In genomic region chr12:121888083-121888477, GRCh38 we compare ENCODE assay signal across 7 cellular contexts. TPM values are rescaled to one million over a fixed set of nuclear protein-coding genes. Genes with fewer than 3 reads are reported as not detected.
DNase-seq lines count a peak whose midpoint lies in the region; ATAC-seq and TF ChIP-seq lines count a peak whose summit lies in the region.

No MANE protein-coding gene starts in this region.

- H3K36me3 Mint-ChIP-seq in HFFc6 (ENCODE audit: low read depth) = peaks cover 15% of the 10 kb centered on the region
- peaks cover 22% of the 10 kb centered on the region for H3K36me3 Mint-ChIP-seq in activated T-helper 2 cell treated with anti-CD3 and anti-CD28 coated beads, Interferon-gamma antibody, Interleukin-2, Interleukin-4, amounts not matched to agents 10 μg/mL and 5 μg/mL and 100 μg/mL, durations not matched to agents 14 hours and 24 hours and 36 hours (ENCODE audit: low read depth)
- H3K36me3 Mint-ChIP-seq in stimulated activated memory B cell treated with anti-CD40 and anti-IgM and Interleukin-4, amounts not matched to agents 10 μg/mL and 1 μg/mL and 100 μg/mL, for 72 hours = no peaks in the 10 kb centered on the region

- no peaks in the 10 kb centered on the region for H3K9me3 ChIP-seq in iPS-18a (ENCODE audit: control insufficient read depth, low read depth, low read length)

- peak overlapping the region; percentile 99 for H3K27ac Mint-ChIP-seq in HFFc6
- peak overlapping the region; percentile 99 for H3K27ac Mint-ChIP-seq in activated T-helper 2 cell treated with anti-CD3 and anti-CD28 coated beads, Interferon-gamma antibody, Interleukin-2, Interleukin-4, amounts not matched to agents 10 μg/mL and 5 μg/mL and 100 μg/mL, durations not matched to agents 14 hours and 24 hours and 36 hours
- peak overlapping the region; percentile 97 for H3K27ac Mint-ChIP-seq in stimulated activated memory B cell treated with anti-CD40 and anti-IgM and Interleukin-4, amounts not matched to agents 10 μg/mL and 1 μg/mL and 100 μg/mL, for 72 hours

- H3K4me1 Mint-ChIP-seq in HFFc6 (ENCODE audit: low read depth) = peaks cover 29% of the 10 kb centered on the region
- H3K4me1 Mint-ChIP-seq in activated T-helper 2 cell treated with anti-CD3 and anti-CD28 coated beads, Interferon-gamma antibody, Interleukin-2, Interleukin-4, amounts not matched to agents 10 μg/mL and 5 μg/mL and 100 μg/mL, durations not matched to agents 14 hours and 24 hours and 36 hours (ENCODE audit: low read depth) = peaks cover 16% of the 10 kb centered on the region
- peaks cover 12% of the 10 kb centered on the region for H3K4me1 Mint-ChIP-seq in stimulated activated memory B cell treated with anti-CD40 and anti-IgM and Interleukin-4, amounts not matched to agents 10 μg/mL and 1 μg/mL and 100 μg/mL, for 72 hours

- H3K4me3 ChIP-seq in iPS-18a (ENCODE audit: low read length) = peak overlapping the region; percentile 74

- no peak for TF ChIP-seq CTCF in HFFc6 (IDR thresholded peaks at IDR 0.05)

- peaks cover 3% of the 10 kb centered on the region for H3K4me1 ChIP-seq in iPS-18a (ENCODE audit: control insufficient read depth, low read depth, low read length)

- intact Hi-C loops in activated T-helper 2 cell treated with anti-CD3 and anti-CD28 coated beads, Interferon-gamma antibody, Interleukin-2, Interleukin-4, amounts not matched to agents 10 μg/mL and 5 μg/mL and 100 μg/mL, durations not matched to agents 14 hours and 24 hours and 36 hours (cut with micrococcal nuclease) = loop anchor here (1.0 to 10.0 kb wide), 5 partner anchors 31 to 173 kb away; partner anchors contain the start of genes CFAP251 and TMEM120B

- H3K9ac ChIP-seq in iPS-18a (ENCODE audit: low read length) = no peak overlapping the region

- no peak for ATAC-seq in stimulated activated memory B cell treated with anti-CD40 and anti-IgM and Interleukin-4, amounts not matched to agents 10 μg/mL and 1 μg/mL and 100 μg/mL, for 72 hours
- no peak for ATAC-seq in GM18520 (IDR thresholded peaks at IDR 0.05; ENCODE audit: unreplicated experiment)

- no peak for DNase-seq in HFFc6
- no peak for DNase-seq in activated T-helper 2 cell treated with anti-CD3 and anti-CD28 coated beads, Interferon-gamma antibody, Interleukin-2, Interleukin-4, amounts not matched to agents 10 μg/mL and 5 μg/mL and 100 μg/mL, durations not matched to agents 14 hours and 24 hours and 36 hours (ENCODE audit: low spot score)
- DNase-seq in retina = no peak
- no peak for DNase-seq in cerebellar cortex (ENCODE audit: low spot score)

- peaks cover 2% of the 10 kb centered on the region for H3K27me3 Mint-ChIP-seq in HFFc6 (ENCODE audit: insufficient read depth)
- peaks cover 5% of the 10 kb centered on the region for H3K27me3 Mint-ChIP-seq in activated T-helper 2 cell treated with anti-CD3 and anti-CD28 coated beads, Interferon-gamma antibody, Interleukin-2, Interleukin-4, amounts not matched to agents 10 μg/mL and 5 μg/mL and 100 μg/mL, durations not matched to agents 14 hours and 24 hours and 36 hours (ENCODE audit: low read depth)
- H3K27me3 Mint-ChIP-seq in stimulated activated memory B cell treated with anti-CD40 and anti-IgM and Interleukin-4, amounts not matched to agents 10 μg/mL and 1 μg/mL and 100 μg/mL, for 72 hours = no peaks in the 10 kb centered on the region

- peak overlapping the region; percentile 96 for H3K4me3 Mint-ChIP-seq in HFFc6
- H3K4me3 Mint-ChIP-seq in activated T-helper 2 cell treated with anti-CD3 and anti-CD28 coated beads, Interferon-gamma antibody, Interleukin-2, Interleukin-4, amounts not matched to agents 10 μg/mL and 5 μg/mL and 100 μg/mL, durations not matched to agents 14 hours and 24 hours and 36 hours (ENCODE audit: low read depth) = peak overlapping the region; percentile 99
- peak overlapping the region; percentile 100 for H3K4me3 Mint-ChIP-seq in stimulated activated memory B cell treated with anti-CD40 and anti-IgM and Interleukin-4, amounts not matched to agents 10 μg/mL and 1 μg/mL and 100 μg/mL, for 72 hours

- H3K36me3 ChIP-seq in iPS-18a (ENCODE audit: control insufficient read depth, low read depth, low read length) = no peaks in the 10 kb centered on the region

- H3K9me3 Mint-ChIP-seq in HFFc6 = no peaks in the 10 kb centered on the region; the same call in 1 of the 2 replicates
- no peaks in the 10 kb centered on the region for H3K9me3 Mint-ChIP-seq in activated T-helper 2 cell treated with anti-CD3 and anti-CD28 coated beads, Interferon-gamma antibody, Interleukin-2, Interleukin-4, amounts not matched to agents 10 μg/mL and 5 μg/mL and 100 μg/mL, durations not matched to agents 14 hours and 24 hours and 36 hours
- no peaks in the 10 kb centered on the region for H3K9me3 Mint-ChIP-seq in stimulated activated memory B cell treated with anti-CD40 and anti-IgM and Interleukin-4, amounts not matched to agents 10 μg/mL and 1 μg/mL and 100 μg/mL, for 72 hours

- peaks cover 10% of the 10 kb centered on the region for H3K27me3 ChIP-seq in iPS-18a (ENCODE audit: control insufficient read depth, insufficient read depth, low read length)

- no peak overlapping the region for H3K27ac ChIP-seq in iPS-18a (ENCODE audit: low read length)

RNA-seq across cellular contexts. Expression of gene PSMD9, which starts 0.5 kb away (rescaled TPM):
- 10 to 100 TPM; 63.4 to 84.7 (median 75.1) TPM for total RNA-seq in HFFc6 (2021; fragmentation: NEBNext Ultra II Directional; extraction: Animal tissue kit (Norgen Biotek cat#: 25700))
- total RNA-seq in activated T-helper 2 cell treated with anti-CD3 and anti-CD28 coated beads, Interferon-gamma antibody, Interleukin-2, Interleukin-4, amounts not matched to agents 10 μg/mL and 5 μg/mL and 100 μg/mL, durations not matched to agents 14 hours and 24 hours and 36 hours = 65.2 and 71.0 TPM in 2 replicates

RNA-seq across cellular contexts. Expression of gene HPD, which starts 29.4 kb away (rescaled TPM):
- total RNA-seq in HFFc6 (2021; fragmentation: NEBNext Ultra II Directional; extraction: Animal tissue kit (Norgen Biotek cat#: 25700)) = under 1 TPM in 4 of 6 experiments, not detected in 2; 0.14 to 0.25 (median 0.21) TPM
- total RNA-seq in activated T-helper 2 cell treated with anti-CD3 and anti-CD28 coated beads, Interferon-gamma antibody, Interleukin-2, Interleukin-4, amounts not matched to agents 10 μg/mL and 5 μg/mL and 100 μg/mL, durations not matched to agents 14 hours and 24 hours and 36 hours = not detected in 2 replicates

RNA-seq across cellular contexts. Expression of gene CFAP251, which starts 30.3 kb away (rescaled TPM):
- total RNA-seq in HFFc6 (2021; fragmentation: NEBNext Ultra II Directional; extraction: Animal tissue kit (Norgen Biotek cat#: 25700)) = 1 to 10 TPM in 5 of 6 experiments, under 1 TPM in 1; 0.66 to 4.2 (median 3.3) TPM
- 0.80 and 0.82 TPM in 2 replicates for total RNA-seq in activated T-helper 2 cell treated with anti-CD3 and anti-CD28 coated beads, Interferon-gamma antibody, Interleukin-2, Interleukin-4, amounts not matched to agents 10 μg/mL and 5 μg/mL and 100 μg/mL, durations not matched to agents 14 hours and 24 hours and 36 hours
